Comparison of ENCODE assay signal across 15 cellular contexts in the genomic region with DNA sequence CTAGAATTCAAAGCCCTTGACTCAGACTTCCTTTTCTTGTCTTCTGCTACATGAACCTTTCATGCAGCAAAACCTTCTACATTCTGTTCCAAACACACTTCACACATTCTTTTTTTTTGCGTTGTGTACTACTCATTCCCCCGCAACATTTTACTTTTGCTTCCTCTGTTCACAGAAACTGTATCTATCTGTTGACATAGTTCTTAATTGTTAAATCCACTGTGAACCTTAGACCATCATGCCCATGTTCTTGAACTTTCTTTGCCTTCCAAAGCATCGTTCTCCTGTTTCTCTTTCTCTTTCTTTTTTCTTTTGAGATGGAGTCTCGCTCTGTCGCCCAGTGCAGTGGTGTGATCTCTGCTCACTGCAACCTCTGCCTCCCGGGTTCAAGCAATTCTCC. TPM values are rescaled to one million over a fixed set of nuclear protein-coding genes. Genes with fewer than 3 reads are reported as not detected.
DNase-seq lines count a peak whose midpoint lies in the region; ATAC-seq and TF ChIP-seq lines count a peak whose summit lies in the region.
"Had no signal": no experiment of that assay in that cellular context is flagged by ENCODE, and none has a peak within 500 bp of the region (broad histone marks: within the 10 kb centered on the region; RNA-seq: fewer than 3 reads in every experiment).

No MANE protein-coding gene starts in this region.

- H3K4me1 ChIP-seq in mesendoderm (ENCODE audit: control insufficient read depth, low read depth, low read length): peaks cover 12% of the 10 kb centered on the region

- no peak overlapping the region for H3K23ac ChIP-seq in mesendoderm (ENCODE audit: low read length)

- no peak overlapping the region for H4K5ac ChIP-seq in mesendoderm (ENCODE audit: low read length)

- peak overlapping the region; percentile 78 for H3K27ac Mint-ChIP-seq in T-helper 1 cell treated with Interleukin-12 subunit alpha and Interleukin-12 subunit beta and Interleukin-4 antibody, amounts not matched to agents 30 μg/mL and 1 μg/mL, for 36 hours
- H3K27ac Mint-ChIP-seq in activated CD8-positive, alpha-beta T cell treated with anti-CD3 and anti-CD28 coated beads for 36 hours: peak overlapping the region; percentile 76

- H3K4me1 Mint-ChIP-seq in T-helper 1 cell treated with Interleukin-12 subunit alpha and Interleukin-12 subunit beta and Interleukin-4 antibody, amounts not matched to agents 30 μg/mL and 1 μg/mL, for 36 hours (ENCODE audit: low read depth): peaks cover 50% of the 10 kb centered on the region
- peaks cover 62% of the 10 kb centered on the region for H3K4me1 Mint-ChIP-seq in activated CD8-positive, alpha-beta T cell treated with anti-CD3 and anti-CD28 coated beads for 36 hours (ENCODE audit: low read depth)

- no peak overlapping the region for H2BK15ac ChIP-seq in mesendoderm (replicated peaks; ENCODE audit: low read depth)

- H2BK5ac ChIP-seq in mesendoderm (ENCODE audit: low read length): no peak overlapping the region

- H2BK120ac ChIP-seq in mesendoderm (ENCODE audit: low read depth, low read length): peak overlapping the region; percentile 61

- H3K4ac ChIP-seq in mesendoderm (ENCODE audit: low read depth, low read length): no peak overlapping the region

- no peak overlapping the region for H3K4me3 ChIP-seq in mesendoderm (ENCODE audit: low read length)
- H3K4me3 ChIP-seq: psoas muscle had no signal

- intact Hi-C loops in activated CD8-positive, alpha-beta T cell treated with anti-CD3 and anti-CD28 coated beads for 36 hours (cut with micrococcal nuclease): no loop called here

- no peak overlapping the region for H3K56ac ChIP-seq in mesendoderm (ENCODE audit: low read length)

- POLR2A ChIA-PET in activated CD8-positive, alpha-beta T cell treated with anti-CD3 and anti-CD28 coated beads for 36 hours (lab: Charles Lee): interaction anchor here (0.6 to 2.8 kb wide), 2 partner anchors 14 to 16 kb away, joined by 4 to 13 read pairs; partner anchors contain the start of gene CCSER2

- TF ChIP-seq CTCF in activated CD8-positive, alpha-beta T cell treated with anti-CD3 and anti-CD28 coated beads for 36 hours (IDR thresholded peaks at IDR 0.05): no peak

- DNase-seq in T-helper 1 cell (no peak), mesendoderm (no peak), MV-4-11 (lab: John Stamatoyannopoulos, UW) (no peak), NCI-H524 (lab: John Stamatoyannopoulos, UW) (no peak), putamen (ENCODE audit: low spot score) (no peak)
- no peak for DNase-seq in activated CD8-positive, alpha-beta T cell treated with anti-CD3 and anti-CD28 coated beads for 36 hours
- DNase-seq: 8988T; activated CD4-positive, alpha-beta T cell treated with anti-CD3 and anti-CD28 coated beads for 1 hour; activated gamma-delta T cell; EL; psoas muscle; substantia nigra had no signal

- H3K18ac ChIP-seq in mesendoderm (ENCODE audit: low read length): no peak overlapping the region

- peaks cover 23% of the 10 kb centered on the region for H3K79me2 ChIP-seq in mesendoderm (ENCODE audit: control insufficient read depth, insufficient read depth, low read length)

- H3K79me1 ChIP-seq in mesendoderm (ENCODE audit: low read length): peaks cover 11% of the 10 kb centered on the region

- no peaks in the 10 kb centered on the region for H3K27me3 ChIP-seq in mesendoderm (ENCODE audit: insufficient read depth, low read length, poor library complexity)

- H3K27ac ChIP-seq in mesendoderm (ENCODE audit: low read depth, low read length): no peak overlapping the region
- H3K27ac ChIP-seq: psoas muscle had no signal

- ATAC-seq in GM21360 (IDR thresholded peaks at IDR 0.05; ENCODE audit: unreplicated experiment): peak; percentile 65
- ATAC-seq in activated CD8-positive, alpha-beta T cell treated with anti-CD3 and anti-CD28 coated beads for 36 hours: peak; percentile 73
- ATAC-seq: left lobe of liver, psoas muscle had no signal

- no peaks in the 10 kb centered on the region for H3K27me3 Mint-ChIP-seq in T-helper 1 cell treated with Interleukin-12 subunit alpha and Interleukin-12 subunit beta and Interleukin-4 antibody, amounts not matched to agents 30 μg/mL and 1 μg/mL, for 36 hours (ENCODE audit: low read depth)
- no peaks in the 10 kb centered on the region for H3K27me3 Mint-ChIP-seq in activated CD8-positive, alpha-beta T cell treated with anti-CD3 and anti-CD28 coated beads for 36 hours

- H3K4me2 ChIP-seq in mesendoderm (ENCODE audit: low read length): no peak overlapping the region

- no CpG with 5 or more reads among the region's 6 CpGs for WGBS in mesendoderm (ENCODE audit: extremely low coverage, insufficient coverage, low lambda C conversion rate)

- H3K4me3 Mint-ChIP-seq in T-helper 1 cell treated with Interleukin-12 subunit alpha and Interleukin-12 subunit beta and Interleukin-4 antibody, amounts not matched to agents 30 μg/mL and 1 μg/mL, for 36 hours: peak overlapping the region; percentile 73
- H3K4me3 Mint-ChIP-seq in activated CD8-positive, alpha-beta T cell treated with anti-CD3 and anti-CD28 coated beads for 36 hours: peak overlapping the region; percentile 65

- no peak overlapping the region for H2AK5ac ChIP-seq in mesendoderm (ENCODE audit: low read length)

- CTCF ChIA-PET in activated CD8-positive, alpha-beta T cell treated with anti-CD3 and anti-CD28 coated beads for 36 hours (lab: Charles Lee): interaction anchor here (1.0 to 3.1 kb wide), 11 partner anchors 8 to 198 kb away, joined by 3 to 21 read pairs (median 7); no protein-coding TSS in a partner anchor

- no peak overlapping the region for H3K9ac ChIP-seq in mesendoderm (ENCODE audit: low read length)

- no peaks in the 10 kb centered on the region for H3K36me3 ChIP-seq in mesendoderm (ENCODE audit: control insufficient read depth, insufficient read depth, low read length)

- H3K9me3 Mint-ChIP-seq in T-helper 1 cell treated with Interleukin-12 subunit alpha and Interleukin-12 subunit beta and Interleukin-4 antibody, amounts not matched to agents 30 μg/mL and 1 μg/mL, for 36 hours: no peaks in the 10 kb centered on the region
- no peaks in the 10 kb centered on the region for H3K9me3 Mint-ChIP-seq in activated CD8-positive, alpha-beta T cell treated with anti-CD3 and anti-CD28 coated beads for 36 hours

- peaks cover 28% of the 10 kb centered on the region for H3K36me3 Mint-ChIP-seq in T-helper 1 cell treated with Interleukin-12 subunit alpha and Interleukin-12 subunit beta and Interleukin-4 antibody, amounts not matched to agents 30 μg/mL and 1 μg/mL, for 36 hours (ENCODE audit: low read depth)
- H3K36me3 Mint-ChIP-seq in activated CD8-positive, alpha-beta T cell treated with anti-CD3 and anti-CD28 coated beads for 36 hours (ENCODE audit: low read depth): peaks cover 21% of the 10 kb centered on the region

- H4K8ac ChIP-seq in mesendoderm (ENCODE audit: low read depth, low read length): no peak overlapping the region

RNA-seq across cellular contexts. Expression of gene CCSER2, which starts 14.2 kb away (rescaled TPM):
- 10 to 100 TPM; 56.9 to 57.5 TPM for total RNA-seq in activated CD8-positive, alpha-beta T cell treated with anti-CD3 and anti-CD28 coated beads for 36 hours
- polyA plus RNA-seq in mesendoderm (2013, experiment 1 of 2): 26.4 TPM
- polyA plus RNA-seq in mesendoderm (2013, experiment 2 of 2): 28.3 TPM
